Comparison of ENCODE assay signal across 14 cellular contexts in genomic region chr18:80249217-80250093, GRCh38. TPM values are rescaled to one million over a fixed set of nuclear protein-coding genes. Genes with fewer than 3 reads are reported as not detected.
DNase-seq lines count a peak whose midpoint lies in the region; ATAC-seq, FAIRE-seq and TF ChIP-seq lines count a peak whose summit lies in the region.
"Had no signal": no experiment of that assay in that cellular context is flagged by ENCODE, and none has a peak within 500 bp of the region (broad histone marks: within the 10 kb centered on the region; RNA-seq: fewer than 3 reads in every experiment).

No MANE protein-coding gene starts in this region.

- H3K9me3 Mint-ChIP-seq in astrocyte (ENCODE audit: unreplicated experiment) = peaks cover 2% of the 10 kb centered on the region
- no peaks in the 10 kb centered on the region for H3K9me3 Mint-ChIP-seq in stimulated activated naive CD8-positive, alpha-beta T cell treated with anti-CD3 and anti-CD28 coated beads, Interleukin-15, amount 100 ng/mL, for 72 hours

- H4K8ac ChIP-seq in trophoblast cell (ENCODE audit: low read depth, low read length) = no peak overlapping the region

- no peaks in the 10 kb centered on the region for H3K36me3 Mint-ChIP-seq in astrocyte (ENCODE audit: low read depth, unreplicated experiment)

- peaks cover 6% of the 10 kb centered on the region for H3K79me1 ChIP-seq in trophoblast cell (ENCODE audit: low read length)

- no peak overlapping the region for H4K12ac ChIP-seq in trophoblast cell (ENCODE audit: low read depth, low read length)

- ATAC-seq in stimulated activated naive CD8-positive, alpha-beta T cell treated with anti-CD3 and anti-CD28 coated beads, Interleukin-15, amount 100 ng/mL, for 72 hours = no peak
- ATAC-seq: gastroesophageal sphincter had no signal

- H3K27ac Mint-ChIP-seq in astrocyte (ENCODE audit: unreplicated experiment) = no peak overlapping the region
- no peak overlapping the region for H3K27ac Mint-ChIP-seq in stimulated activated naive CD8-positive, alpha-beta T cell treated with anti-CD3 and anti-CD28 coated beads, Interleukin-15, amount 100 ng/mL, for 72 hours
- H3K27ac Mint-ChIP-seq: progenitor cell of endocrine pancreas had no signal

- H3K9ac ChIP-seq in astrocyte (ENCODE audit: low read length) (no peak overlapping the region), liver (ENCODE audit: low read depth in 1 of 2, low read length in 2 of 2) (no peak overlapping the region), trophoblast cell (ENCODE audit: low read length) (no peak overlapping the region)

- no peak for FAIRE-seq in astrocyte (lab: Jason Lieb, UNC)

- no peaks in the 10 kb centered on the region for H3K79me2 ChIP-seq in astrocyte (ENCODE audit: insufficient read depth, low read length)
- H3K79me2 ChIP-seq in trophoblast cell (ENCODE audit: control insufficient read depth, insufficient read depth, low read length, poor library complexity) = peaks cover 5% of the 10 kb centered on the region

- H3K4ac ChIP-seq in trophoblast cell (ENCODE audit: low read depth, low read length) = no peak overlapping the region

- WGBS in liver = 66% methylated on average over 7 of the region's 7 CpGs
- no CpG with 5 or more reads among the region's 7 CpGs for WGBS in trophoblast cell (ENCODE audit: extremely low coverage, insufficient coverage, insufficient read length)

- peak; percentile 10 for DNase-seq in A172 (ENCODE audit: low spot score)
- peak; percentile 7 for DNase-seq in HK-2 (ENCODE audit: unreplicated experiment)
- peak; percentile 55 for DNase-seq in astrocyte (ENCODE audit: low read depth)
- no peak for DNase-seq in effector memory CD4-positive, alpha-beta T cell
- DNase-seq in stimulated activated naive CD8-positive, alpha-beta T cell treated with anti-CD3 and anti-CD28 coated beads, Interleukin-15, amount 100 ng/mL, for 72 hours = no peak
- DNase-seq in trophoblast cell = no peak
- no peak for DNase-seq in SJCRH30
- DNase-seq: brain microvascular endothelial cell, NCI-H146, NCI-H82, SHP77 had no signal

- H3K4me3 ChIP-seq in astrocyte (ENCODE audit: insufficient read depth, low read depth, low read length) (no peak overlapping the region), liver (ENCODE audit: low read depth in 1 of 3, low read length in 3 of 3) (no peak overlapping the region), trophoblast cell (ENCODE audit: low read depth, low read length) (no peak overlapping the region), SJCRH30 (no peak overlapping the region)
- no peak overlapping the region for H3K4me3 ChIP-seq in effector memory CD4-positive, alpha-beta T cell (ENCODE audit: insufficient read depth, low read depth, low read length, poor library complexity, severe bottlenecking)
- H3K4me3 ChIP-seq: gastroesophageal sphincter had no signal

- TF ChIP-seq CTCF in astrocyte (IDR thresholded peaks at IDR 0.05; ENCODE audit: insufficient read depth, low read depth, low read length) (no peak), liver (IDR thresholded peaks at IDR 0.05; ENCODE audit: low read depth, low read length, missing input control) (no peak)

- no peak for TF ChIP-seq RAD21 in liver (IDR thresholded peaks at IDR 0.05)

- H3K27me3 ChIP-seq in astrocyte (ENCODE audit: insufficient read depth, low read length) (no peaks in the 10 kb centered on the region), liver (ENCODE audit: control insufficient read depth in 4 of 4, insufficient read depth in 4 of 4, low read length in 3 of 4) (no peaks in the 10 kb centered on the region), trophoblast cell (ENCODE audit: insufficient read depth, low read length) (peaks cover 6% of the 10 kb centered on the region), SJCRH30 (no peaks in the 10 kb centered on the region)
- peaks cover 18% of the 10 kb centered on the region for H3K27me3 ChIP-seq in effector memory CD4-positive, alpha-beta T cell (replicated peaks; ENCODE audit: control insufficient read depth, insufficient read depth, low read length, poor library complexity, severe bottlenecking)
- H3K27me3 ChIP-seq: brain microvascular endothelial cell, gastroesophageal sphincter had no signal

- H3K4me2 ChIP-seq in astrocyte (ENCODE audit: low read length) = no peak overlapping the region
- H3K4me2 ChIP-seq in trophoblast cell (ENCODE audit: low read length) = no peak overlapping the region

- H3K4me3 Mint-ChIP-seq in astrocyte (ENCODE audit: unreplicated experiment) = no peak overlapping the region
- H3K4me3 Mint-ChIP-seq in stimulated activated naive CD8-positive, alpha-beta T cell treated with anti-CD3 and anti-CD28 coated beads, Interleukin-15, amount 100 ng/mL, for 72 hours = no peak overlapping the region

- H3K9me3 ChIP-seq in astrocyte (ENCODE audit: insufficient read depth, low read depth, low read length) (no peaks in the 10 kb centered on the region), liver (ENCODE audit: control insufficient read depth in 4 of 4, low read length in 3 of 4) (no peaks in the 10 kb centered on the region), trophoblast cell (ENCODE audit: insufficient read depth, low read depth, low read length) (peaks cover 5% of the 10 kb centered on the region), SJCRH30 (replicated peaks) (no peaks in the 10 kb centered on the region)
- H3K9me3 ChIP-seq in effector memory CD4-positive, alpha-beta T cell (ENCODE audit: control insufficient read depth, low read length) = no peaks in the 10 kb centered on the region
- H3K9me3 ChIP-seq: gastroesophageal sphincter had no signal

- H2AFZ ChIP-seq in astrocyte (ENCODE audit: low read depth, low read length) (peak overlapping the region; percentile 2), trophoblast cell (ENCODE audit: insufficient read depth, low read length, poor library complexity) (no peak overlapping the region)

- no peaks in the 10 kb centered on the region for H3K36me3 ChIP-seq in astrocyte (ENCODE audit: insufficient read depth, low read length)
- no peaks in the 10 kb centered on the region for H3K36me3 ChIP-seq in liver (ENCODE audit: control insufficient read depth in 4 of 4, insufficient read depth in 3 of 4, low read depth in 1 of 4, low read length in 3 of 4)
- H3K36me3 ChIP-seq in effector memory CD4-positive, alpha-beta T cell (ENCODE audit: control insufficient read depth, insufficient read depth, low read length) = no peaks in the 10 kb centered on the region
- H3K36me3 ChIP-seq in trophoblast cell (ENCODE audit: control insufficient read depth in 1 of 2, insufficient read depth in 2 of 2, low read length in 2 of 2) = no peaks in the 10 kb centered on the region
- H3K36me3 ChIP-seq in SJCRH30 = no peaks in the 10 kb centered on the region
- H3K36me3 ChIP-seq: brain microvascular endothelial cell, gastroesophageal sphincter had no signal

- peaks cover 16% of the 10 kb centered on the region for H3K4me1 ChIP-seq in astrocyte (ENCODE audit: insufficient read depth, low read length)
- H3K4me1 ChIP-seq in liver (ENCODE audit: control insufficient read depth in 4 of 4, insufficient read depth in 4 of 4, low read length in 3 of 4) = peaks cover 0 to 8% (median 3%) of the 10 kb centered on the region in 4 donors
- peaks cover 5% of the 10 kb centered on the region for H3K4me1 ChIP-seq in effector memory CD4-positive, alpha-beta T cell (ENCODE audit: control insufficient read depth, insufficient read depth, low read length, poor library complexity, severe bottlenecking)
- no peaks in the 10 kb centered on the region for H3K4me1 ChIP-seq in trophoblast cell (ENCODE audit: control insufficient read depth in 1 of 2, insufficient read depth in 2 of 2, low read length in 2 of 2)
- no peaks in the 10 kb centered on the region for H3K4me1 ChIP-seq in SJCRH30

- H2BK5ac ChIP-seq in trophoblast cell (ENCODE audit: low read depth, low read length, poor library complexity) = no peak overlapping the region

- H3K27me3 Mint-ChIP-seq in astrocyte (ENCODE audit: low read depth, unreplicated experiment) = no peaks in the 10 kb centered on the region
- H3K27me3 Mint-ChIP-seq in stimulated activated naive CD8-positive, alpha-beta T cell treated with anti-CD3 and anti-CD28 coated beads, Interleukin-15, amount 100 ng/mL, for 72 hours = peaks cover 31% of the 10 kb centered on the region

- no peak overlapping the region for H4K91ac ChIP-seq in trophoblast cell (ENCODE audit: low read depth, low read length)

- no peak overlapping the region for H3K14ac ChIP-seq in trophoblast cell (ENCODE audit: low read length)

- H3K18ac ChIP-seq in trophoblast cell (ENCODE audit: low read length) = no peak overlapping the region

- H2BK120ac ChIP-seq in trophoblast cell (ENCODE audit: insufficient read depth, low read length, poor library complexity) = no peak overlapping the region

- no peak overlapping the region for H2AK5ac ChIP-seq in trophoblast cell (ENCODE audit: low read length)

- H3K27ac ChIP-seq in astrocyte (ENCODE audit: low read depth, low read length) (no peak overlapping the region), liver (ENCODE audit: low read depth in 1 of 2, low read length in 2 of 2) (no peak overlapping the region), trophoblast cell (ENCODE audit: low read depth, low read length) (no peak overlapping the region), SJCRH30 (no peak overlapping the region)
- H3K27ac ChIP-seq in effector memory CD4-positive, alpha-beta T cell (ENCODE audit: insufficient read depth, low read length, poor library complexity, severe bottlenecking) = no peak overlapping the region
- H3K27ac ChIP-seq: brain microvascular endothelial cell, gastroesophageal sphincter had no signal

- no peak overlapping the region for H3K23ac ChIP-seq in trophoblast cell (ENCODE audit: low read length)

- no peak overlapping the region for H2BK12ac ChIP-seq in trophoblast cell (ENCODE audit: low read length)

- peaks cover 5% of the 10 kb centered on the region for H4K20me1 ChIP-seq in astrocyte (ENCODE audit: insufficient read depth, low read length)

- peaks cover 23% of the 10 kb centered on the region for H3K4me1 Mint-ChIP-seq in astrocyte (ENCODE audit: low read depth, unreplicated experiment)
- H3K4me1 Mint-ChIP-seq in stimulated activated naive CD8-positive, alpha-beta T cell treated with anti-CD3 and anti-CD28 coated beads, Interleukin-15, amount 100 ng/mL, for 72 hours = peaks cover 5% of the 10 kb centered on the region

TF ChIP-seq in liver, 16 proteins besides CTCF, POLR2A, EP300 and RAD21 (continues in another document):
- TF ChIP-seq FOXA1 (IDR thresholded peaks at IDR 0.05) (no peak), EGR1 (IDR thresholded peaks at IDR 0.05; ENCODE audit: low read depth in 2 of 2) (no peak), MAX (IDR thresholded peaks at IDR 0.05) (no peak), HNF4G (IDR thresholded peaks at IDR 0.05) (no peak)

RNA-seq across cellular contexts. Expression of gene PARD6G, which starts 2.1 kb away (rescaled TPM):
- 4.8 and 8.8 TPM in 2 replicates for total RNA-seq in A172 (2014; rRNA removed; shearing (Covaris generic))
- total RNA-seq in astrocyte (26.9 and 29.6 TPM in 2 replicates), liver (1 to 10 TPM; 2.2 to 2.4 TPM)
- 1 to 10 TPM in 1 of 2 donors, under 1 TPM in 1; 0.96 to 1.5 TPM for polyA plus RNA-seq in liver
- 5.5 and 5.7 TPM in 2 replicates for polyA plus RNA-seq in trophoblast cell (2013)
- total RNA-seq in SJCRH30 (2014; rRNA removed; shearing (Covaris generic)) = 8.2 and 9.1 TPM in 2 replicates

Comparison
In these comparisons a context has a peak if more than half of its experiments do, and no peak if none do; other contexts are left out.
1. DNase-seq: peak in A172 (single experiment), HK-2 (single experiment) and astrocyte (single experiment); none in effector memory CD4-positive, alpha-beta T cell (0 of 3), stimulated activated naive CD8-positive, alpha-beta T cell treated with anti-CD3 and anti-CD28 coated beads, Interleukin-15, amount 100 ng/mL, for 72 hours (0 of 2), trophoblast cell (0 of 2) and SJCRH30 (0 of 2).